Comparison of ENCODE assay signal across 13 cellular contexts in genomic region chr10:44249490-44249889, GRCh38.
"Had no signal": no experiment of that assay in that cellular context is flagged by ENCODE, and none has a peak within 500 bp of the region (broad histone marks: within the 10 kb centered on the region; RNA-seq: fewer than 3 reads in every experiment).

No MANE protein-coding gene starts in this region.

- ATAC-seq: activated T-helper 17 cell treated with anti-CD3 and anti-CD28 coated beads, Interleukin-2, amount 50 U/mL, for 72 hours; gastrocnemius medialis; stimulated activated naive CD8-positive, alpha-beta T cell treated with anti-CD3 and anti-CD28 coated beads, Interleukin-15, amount 100 ng/mL, for 72 hours; upper lobe of right lung had no signal

- DNase-seq: activated CD4-positive, alpha-beta T cell treated with anti-CD3 and anti-CD28 coated beads, Interleukin-2, amount 50 U/mL, for 48 hours; activated naive CD4-positive, alpha-beta T cell treated with anti-CD3 and anti-CD28 coated beads, Interleukin-2, amount 10 ng/mL, durations not matched to agents 7 days and 5 days; gastrocnemius medialis; islet precursor cell; naive B cell; stimulated activated CD4-positive, alpha-beta T cell treated with anti-CD3 and anti-CD28 coated beads, Interleukin-1b, Interleukin-23, amount 100 ng/mL, for 48 hours; stimulated activated naive CD8-positive, alpha-beta T cell treated with anti-CD3 and anti-CD28 coated beads, Interleukin-15, amount 100 ng/mL, for 72 hours; testis; upper lobe of right lung had no signal

- H2AFZ ChIP-seq: parathyroid adenoma had no signal

- H3K36me3 ChIP-seq: gastrocnemius medialis, upper lobe of right lung had no signal

- H3K27me3 ChIP-seq: gastrocnemius medialis, testis, upper lobe of right lung had no signal

- H3K79me2 ChIP-seq: parathyroid adenoma had no signal

- H3K4me1 ChIP-seq: testis had no signal

- H3K4me3 ChIP-seq: gastrocnemius medialis, lung, testis, upper lobe of right lung had no signal

- H3K9ac ChIP-seq: parathyroid adenoma had no signal

- H3K27ac ChIP-seq: gastrocnemius medialis, parathyroid adenoma, testis, upper lobe of right lung, VCaP had no signal

- H3K9me3 ChIP-seq: gastrocnemius medialis, testis, upper lobe of right lung had no signal
